Comparison of ENCODE assay signal across 30 cellular contexts in genomic region chr3:197407526-197407925, GRCh38.
"Had no signal": no experiment of that assay in that cellular context is flagged by ENCODE, and none has a peak within 500 bp of the region (broad histone marks: within the 10 kb centered on the region; RNA-seq: fewer than 3 reads in every experiment).

No MANE protein-coding gene starts in this region.

- H3K4me1 Mint-ChIP-seq: activated naive CD8-positive, alpha-beta T cell treated with anti-CD3 and anti-CD28 coated beads, Interleukin-2, amount 50 U/mL, for 24 hours had no signal

- H3K9me3 Mint-ChIP-seq: activated naive CD8-positive, alpha-beta T cell treated with anti-CD3 and anti-CD28 coated beads, Interleukin-2, amount 50 U/mL, for 24 hours had no signal

- H3K27ac ChIP-seq: ascending aorta, body of pancreas, SJSA1 had no signal

- H3K36me3 ChIP-seq: ascending aorta, SJSA1 had no signal

- H3K4me1 ChIP-seq: ascending aorta, body of pancreas, SJSA1 had no signal

- ATAC-seq: activated CD8-positive, alpha-beta T cell treated with anti-CD3 and anti-CD28 coated beads, Interleukin-2, amount 10 ng/mL, durations not matched to agents 7 days and 5 days; activated naive CD4-positive, alpha-beta T cell treated with anti-CD3 and anti-CD28 coated beads, Interleukin-2, amount 50 U/mL, for 72 hours; activated naive CD8-positive, alpha-beta T cell treated with anti-CD3 and anti-CD28 coated beads, Interleukin-2, amount 50 U/mL, for 24 hours; body of pancreas; T-helper 17 cell had no signal

- H3K4me3 ChIP-seq: ascending aorta, body of pancreas, SJSA1 had no signal

- H3K9me3 ChIP-seq: ascending aorta, body of pancreas, SJSA1 had no signal

- H3K4me3 Mint-ChIP-seq: activated CD8-positive, alpha-beta T cell treated with anti-CD3 and anti-CD28 coated beads, Interleukin-2, amount 10 ng/mL, durations not matched to agents 7 days and 5 days; activated naive CD8-positive, alpha-beta T cell treated with anti-CD3 and anti-CD28 coated beads, Interleukin-2, amount 50 U/mL, for 24 hours; T-helper 17 cell; WTC11 had no signal

- FAIRE-seq: bronchial epithelial cell, RCC 7860 had no signal

- H3K27ac Mint-ChIP-seq: activated CD8-positive, alpha-beta T cell treated with anti-CD3 and anti-CD28 coated beads, Interleukin-2, amount 10 ng/mL, durations not matched to agents 7 days and 5 days; activated naive CD4-positive, alpha-beta T cell treated with anti-CD3 and anti-CD28 coated beads, Interleukin-2, amount 50 U/mL, for 72 hours; activated naive CD8-positive, alpha-beta T cell treated with anti-CD3 and anti-CD28 coated beads, Interleukin-2, amount 50 U/mL, for 24 hours; T-helper 17 cell; WTC11 had no signal

- H3K27me3 ChIP-seq: ascending aorta, body of pancreas, SJSA1 had no signal

- DNase-seq: activated CD4-positive, alpha-beta T cell treated with anti-CD3 and anti-CD28 coated beads for 48 hours; activated CD4-positive, alpha-beta T cell treated with anti-CD3 and anti-CD28 coated beads, Interleukin-2, amount 50 U/mL, for 4 hours; activated CD4-positive, CD25-positive, alpha-beta regulatory T cell treated with anti-CD3 and anti-CD28 coated beads, Interleukin-2, amount 50 U/mL, for 72 hours; activated CD8-positive, alpha-beta memory T cell treated with anti-CD3 and anti-CD28 coated beads, Interleukin-2, amount 50 U/mL, for 48 hours; activated CD8-positive, alpha-beta T cell treated with anti-CD3 and anti-CD28 coated beads, Interleukin-2, amount 10 ng/mL, durations not matched to agents 7 days and 5 days; activated effector memory CD4-positive, alpha-beta T cell treated with anti-CD3 and anti-CD28 coated beads, Interleukin-2, amount 50 U/mL, for 16 hours; activated naive CD4-positive, alpha-beta T cell treated with Interleukin-2 at 50 U/mL for 16 hours; activated naive CD8-positive, alpha-beta T cell treated with anti-CD3 and anti-CD28 coated beads, Interleukin-2, amount 50 U/mL, for 24 hours; activated T-cell treated with anti-CD3 and anti-CD28 coated beads, Interleukin-2, amount 50 U/mL, for 1 hour; amniotic stem cell; body of pancreas; central memory CD4-positive, alpha-beta T cell; KG1; NCI-H1092; NCI-H1417; NCI-H1930; NCI-H2107; NCI-H2171 treated with DMSO at 0.1 percent for 48 hours; NCI-H345; NCI-H510A; NCI-H69; SHP77; T-helper 17 cell; T-helper 9 cell had no signal
